Comparison of ENCODE assay signal across 11 cellular contexts in the genomic region with DNA sequence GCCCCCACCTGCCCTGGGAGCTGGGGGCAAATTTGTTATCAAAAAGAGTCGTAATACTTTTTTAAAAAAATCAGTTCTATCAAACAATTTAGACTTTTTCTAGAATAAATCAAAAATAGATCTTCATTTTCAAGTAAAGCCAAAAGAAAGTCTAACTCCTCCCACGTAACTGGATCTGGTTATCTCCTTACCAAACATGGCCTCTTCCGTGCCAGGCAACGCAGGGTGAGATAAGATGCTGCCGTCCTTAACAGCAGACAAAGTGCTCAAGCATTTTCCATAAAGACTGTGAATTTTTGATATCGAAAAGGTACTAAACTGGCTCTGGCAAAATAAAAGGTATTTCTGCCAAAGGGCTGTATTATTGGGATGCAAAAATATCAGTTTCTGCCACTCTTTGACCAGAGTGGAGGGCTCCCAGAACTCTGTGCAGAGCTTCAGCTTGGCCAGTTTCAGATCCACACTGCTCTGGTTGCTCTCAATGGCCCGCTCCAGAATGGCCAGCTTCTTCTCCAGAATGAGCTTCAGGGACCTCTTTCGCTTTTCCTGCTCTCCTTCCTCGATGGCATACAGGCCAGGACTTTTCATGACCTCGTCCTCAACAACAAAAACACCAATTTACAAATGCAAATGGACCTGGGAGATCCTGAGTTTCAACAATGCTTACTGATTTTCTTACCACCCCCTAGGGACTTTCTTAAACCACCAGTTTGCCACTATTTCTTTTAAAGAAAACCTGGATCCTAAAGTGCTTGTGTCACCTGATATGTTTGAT. TPM values are rescaled to one million over a fixed set of nuclear protein-coding genes. Genes with fewer than 3 reads are reported as not detected.
DNase-seq lines count a peak whose midpoint lies in the region; ATAC-seq and TF ChIP-seq lines count a peak whose summit lies in the region.
"Had no signal": no experiment of that assay in that cellular context is flagged by ENCODE, and none has a peak within 500 bp of the region (broad histone marks: within the 10 kb centered on the region; RNA-seq: fewer than 3 reads in every experiment).

No MANE protein-coding gene starts in this region.

- peaks cover 41% of the 10 kb centered on the region for H3K4me1 ChIP-seq in left ventricle myocardium inferior
- peaks cover 14 to 22% of the 10 kb centered on the region in 2 donors for H3K4me1 ChIP-seq in mucosa of rectum (ENCODE audit: control insufficient read depth in 2 of 2, insufficient read depth in 2 of 2, low read length in 2 of 2)
- H3K4me1 ChIP-seq: SJSA1 had no signal

- H3K36me3 ChIP-seq in left ventricle myocardium inferior = peaks cover 52% of the 10 kb centered on the region
- peaks cover 18 to 36% of the 10 kb centered on the region in 2 donors for H3K36me3 ChIP-seq in mucosa of rectum (ENCODE audit: control insufficient read depth in 2 of 2, insufficient read depth in 2 of 2, low read length in 2 of 2)

- TF ChIP-seq CTCF in left ventricle myocardium inferior (IDR thresholded peaks at IDR 0.05; ENCODE audit: borderline replicate concordance) (no peak), dorsolateral prefrontal cortex (IDR thresholded peaks at IDR 0.05 in 54 of 56, conservative IDR thresholded peaks at IDR 0.05 in 2 of 56; ENCODE audit: low read depth in 1 of 56, partially characterized antibody in 56 of 56) (peak in 1 of 56 donors; percentile 11)

- intact Hi-C loops in left ventricle myocardium inferior (cut with micrococcal nuclease) (loop anchor here (2.0 kb wide), 1 partner anchor 394 kb away; no protein-coding TSS in a partner anchor), left ventricle myocardium superior (cut with micrococcal nuclease) (no loop called here), dorsolateral prefrontal cortex (cut with DNase I) (loop anchor here (5.0 to 10.0 kb wide), 8 partner anchors 80 to 595 kb away; partner anchors contain the start of gene CALM1 (in 2 of the 2))

- ATAC-seq in left ventricle myocardium superior (no peak), GM21447 (IDR thresholded peaks at IDR 0.05; ENCODE audit: unreplicated experiment) (no peak), GM18505 (IDR thresholded peaks at IDR 0.05; ENCODE audit: unreplicated experiment) (no peak), HG02981 (IDR thresholded peaks at IDR 0.05; ENCODE audit: unreplicated experiment) (no peak)

- H3K4me3 ChIP-seq in left ventricle myocardium inferior = no peak overlapping the region
- H3K4me3 ChIP-seq in dorsolateral prefrontal cortex = peak overlapping the region in 2 of 59 donors; percentile 22 to 23
- H3K4me3 ChIP-seq in mucosa of rectum (ENCODE audit: low read length in 2 of 2) = no peak overlapping the region
- H3K4me3 ChIP-seq: SJSA1 had no signal

- H3K27me3 ChIP-seq in left ventricle myocardium inferior (ENCODE audit: low read depth) = no peaks in the 10 kb centered on the region
- H3K27me3 ChIP-seq in dorsolateral prefrontal cortex = no peaks in the 10 kb centered on the region
- H3K27me3 ChIP-seq in mucosa of rectum (ENCODE audit: control insufficient read depth in 2 of 2, insufficient read depth in 2 of 2, low read length in 2 of 2) = no peaks in the 10 kb centered on the region
- H3K27me3 ChIP-seq: SJSA1 had no signal

- no peak for DNase-seq in left ventricle myocardium inferior
- DNase-seq in left ventricle myocardium superior = no peak
- peak in 1 of 10 donors; percentile 60 for DNase-seq in dorsolateral prefrontal cortex
- DNase-seq in occipital lobe (lab: John Stamatoyannopoulos, UW) = no peak
- DNase-seq: activated naive CD4-positive, alpha-beta T cell treated with Interleukin-2 at 50 U/mL for 16 hours; MM.1S had no signal

- TF ChIP-seq POLR2A in GM18505 (IDR thresholded peaks at IDR 0.05; ENCODE audit: borderline replicate concordance, extremely low read depth, insufficient read depth, insufficient read length) = no peak

- H3K9ac ChIP-seq in mucosa of rectum (ENCODE audit: low read depth in 1 of 2, low read length in 2 of 2) = no peak overlapping the region

- no peaks in the 10 kb centered on the region for H3K9me3 ChIP-seq in left ventricle myocardium inferior (replicated peaks)
- no peaks in the 10 kb centered on the region for H3K9me3 ChIP-seq in mucosa of rectum (ENCODE audit: control insufficient read depth in 2 of 2, low read length in 2 of 2)
- H3K9me3 ChIP-seq: SJSA1 had no signal

- H3K27ac ChIP-seq in left ventricle myocardium inferior (replicated peaks) (peak overlapping the region; percentile 71), dorsolateral prefrontal cortex (peak overlapping the region; percentile 11 to 99 (median 92)), mucosa of rectum (ENCODE audit: low read depth in 2 of 2, low read length in 2 of 2) (peak overlapping the region; percentile 44 to 49)
- H3K27ac ChIP-seq: SJSA1 had no signal

RNA-seq across cellular contexts. Expression of gene NRDE2, which starts 29.0 kb away (rescaled TPM):
- 10.5 TPM for total RNA-seq in left ventricle myocardium inferior
- 11.8 TPM for total RNA-seq in left ventricle myocardium superior
- total RNA-seq in dorsolateral prefrontal cortex = 10 to 100 TPM; 16.4 to 42.6 (median 27.7) TPM
- 20.1 TPM for total RNA-seq in occipital lobe

RNA-seq across cellular contexts. Expression of gene PSMC1, which starts 46.4 kb away (rescaled TPM):
- total RNA-seq in left ventricle myocardium inferior (121 TPM), left ventricle myocardium superior (122 TPM), dorsolateral prefrontal cortex (100 to 1,000 TPM in 9 of 120 experiments, 10 to 100 TPM in 111; 46.1 to 111 (median 79.9) TPM), occipital lobe (64.1 TPM)
